ENCODE assay signal across 25 cellular contexts in genomic region chr14:95018845-95019244, GRCh38.
DNase-seq lines count a peak whose midpoint lies in the region; ATAC-seq, FAIRE-seq and TF ChIP-seq lines count a peak whose summit lies in the region.
"Had no signal": no experiment of that assay in that cellular context is flagged by ENCODE, and none has a peak within 500 bp of the region (broad histone marks: within the 10 kb centered on the region; RNA-seq: fewer than 3 reads in every experiment).

No MANE protein-coding gene starts in this region.

- H3K9me3 ChIP-seq in A549 = no peaks in the 10 kb centered on the region
- H3K9me3 ChIP-seq: SK-N-SH had no signal

- peaks cover 12% of the 10 kb centered on the region in 2 donors for H3K27me3 Mint-ChIP-seq in stimulated activated naive B cell treated with anti-CD40 and anti-IgM and Interleukin-4, amounts not matched to agents 10 μg/mL and 1 μg/mL and 100 μg/mL, for 72 hours

- no peak for TF ChIP-seq POLR2A in A549 (IDR thresholded peaks at IDR 0.05; ENCODE audit: low read length)

- peaks cover 0 to 4% of the 10 kb centered on the region in 2 donors for H3K36me3 Mint-ChIP-seq in stimulated activated naive B cell treated with anti-CD40 and anti-IgM and Interleukin-4, amounts not matched to agents 10 μg/mL and 1 μg/mL and 100 μg/mL, for 72 hours
- H3K36me3 Mint-ChIP-seq: CD4-positive, CD25-positive, alpha-beta regulatory T cell; natural killer cell treated with Interleukin-12 subunit alpha and Interleukin-12 subunit beta and Interleukin-15 and Interleukin-18, amount 100 ng/mL, for 72 hours had no signal

- TF ChIP-seq CTCF in A549 (IDR thresholded peaks at IDR 0.05) = no peak

- POLR2A ChIA-PET in A549 (lab: Yijun Ruan, JAX) = no interaction called here

- no peak for TF ChIP-seq EP300 in A549 (IDR thresholded peaks at IDR 0.05)

- WGBS in A549 (ENCODE audit: missing lambda C conversion rate) = 39% methylated on average over 3 of the region's 3 CpGs

- H3K4me2 ChIP-seq in A549 = no peak overlapping the region
- H3K4me2 ChIP-seq: SK-N-SH had no signal

- no peaks in the 10 kb centered on the region for H3K4me1 Mint-ChIP-seq in stimulated activated naive B cell treated with anti-CD40 and anti-IgM and Interleukin-4, amounts not matched to agents 10 μg/mL and 1 μg/mL and 100 μg/mL, for 72 hours
- H3K4me1 Mint-ChIP-seq: endodermal cell had no signal

- no peak overlapping the region for H3K4me3 Mint-ChIP-seq in stimulated activated naive B cell treated with anti-CD40 and anti-IgM and Interleukin-4, amounts not matched to agents 10 μg/mL and 1 μg/mL and 100 μg/mL, for 72 hours
- H3K4me3 Mint-ChIP-seq: activated CD4-positive, alpha-beta T cell treated with anti-CD3 and anti-CD28 coated beads, Interleukin-2, amount 10 ng/mL, durations not matched to agents 7 days and 5 days; activated naive CD4-positive, alpha-beta T cell treated with anti-CD3 and anti-CD28 coated beads for 36 hours; CD4-positive, CD25-positive, alpha-beta regulatory T cell; endodermal cell; natural killer cell treated with Interleukin-12 subunit alpha and Interleukin-12 subunit beta and Interleukin-15 and Interleukin-18, amount 100 ng/mL, for 72 hours had no signal

- no peak for TF ChIP-seq RAD21 in A549 (conservative IDR thresholded peaks at IDR 0.05 in 1 of 2, IDR thresholded peaks at IDR 0.05 in 1 of 2)

- CTCF ChIA-PET in A549 (lab: Yijun Ruan, JAX) = interaction anchor here (0.7 to 1.1 kb wide), 2 partner anchors 11 to 270 kb away, joined by 3 to 4 read pairs; no protein-coding TSS in a partner anchor

- H3K4me3 ChIP-seq in A549 = no peak overlapping the region
- H3K4me3 ChIP-seq: coronary artery had no signal

- peaks cover 6 to 10% of the 10 kb centered on the region in 2 donors for H3K9me3 Mint-ChIP-seq in stimulated activated naive B cell treated with anti-CD40 and anti-IgM and Interleukin-4, amounts not matched to agents 10 μg/mL and 1 μg/mL and 100 μg/mL, for 72 hours
- H3K9me3 Mint-ChIP-seq: activated CD4-positive, alpha-beta T cell treated with anti-CD3 and anti-CD28 coated beads, Interleukin-2, amount 10 ng/mL, durations not matched to agents 7 days and 5 days; activated naive CD4-positive, alpha-beta T cell treated with anti-CD3 and anti-CD28 coated beads for 36 hours; natural killer cell treated with Interleukin-12 subunit alpha and Interleukin-12 subunit beta and Interleukin-15 and Interleukin-18, amount 100 ng/mL, for 72 hours had no signal

- FAIRE-seq in A549 (lab: Jason Lieb, UNC) = no peak
- FAIRE-seq: bronchial epithelial cell had no signal

- H3K27ac ChIP-seq in A549 = no peak overlapping the region
- H3K27ac ChIP-seq: coronary artery had no signal

- intact Hi-C loops in left ventricle myocardium superior (cut with micrococcal nuclease) = no loop called here

- no peak overlapping the region for H3K27ac Mint-ChIP-seq in stimulated activated naive B cell treated with anti-CD40 and anti-IgM and Interleukin-4, amounts not matched to agents 10 μg/mL and 1 μg/mL and 100 μg/mL, for 72 hours
- H3K27ac Mint-ChIP-seq: activated CD4-positive, alpha-beta T cell treated with anti-CD3 and anti-CD28 coated beads, Interleukin-2, amount 10 ng/mL, durations not matched to agents 7 days and 5 days; activated naive CD4-positive, alpha-beta T cell treated with anti-CD3 and anti-CD28 coated beads for 36 hours; CD4-positive, CD25-positive, alpha-beta regulatory T cell; endodermal cell; natural killer cell treated with Interleukin-12 subunit alpha and Interleukin-12 subunit beta and Interleukin-15 and Interleukin-18, amount 100 ng/mL, for 72 hours had no signal

- ATAC-seq in A549 (no peak), left ventricle myocardium superior (peak; percentile 70), GM18907 (IDR thresholded peaks at IDR 0.05; ENCODE audit: unreplicated experiment) (no peak)
- ATAC-seq in stimulated activated naive B cell treated with anti-CD40 and anti-IgM and Interleukin-4, amounts not matched to agents 10 μg/mL and 1 μg/mL and 100 μg/mL, for 72 hours (replicated peaks) = no peak
- ATAC-seq: HCT116; left colon; natural killer cell treated with Interleukin-12 subunit alpha and Interleukin-12 subunit beta and Interleukin-15 and Interleukin-18, amount 100 ng/mL, for 72 hours; stimulated activated naive CD8-positive, alpha-beta T cell treated with anti-CD3 and anti-CD28 coated beads, Interleukin-15, Interleukin-2, amounts not matched to agents 100 U/mL and 50 U/mL, for 24 hours had no signal

- DNase-seq in A549 (ENCODE audit: low read depth in 1 of 2, low spot score in 1 of 2) (no peak), GM04504 (ENCODE audit: low read depth) (peak; percentile 7), amniotic epithelial cell (ENCODE audit: low read depth) (peak; percentile 4), left ventricle myocardium superior (no peak), globus pallidus (ENCODE audit: low spot score) (no peak), glomerular visceral epithelial cell (ENCODE audit: extremely low spot score) (no peak)
- DNase-seq in stimulated activated naive B cell treated with anti-CD40 and anti-IgM and Interleukin-4, amounts not matched to agents 10 μg/mL and 1 μg/mL and 100 μg/mL, for 72 hours = no peak
- DNase-seq: ACHN; activated CD4-positive, alpha-beta T cell treated with anti-CD3 and anti-CD28 coated beads, Interleukin-2, amount 10 ng/mL, durations not matched to agents 7 days and 5 days; activated naive CD4-positive, alpha-beta T cell treated with anti-CD3 and anti-CD28 coated beads for 36 hours; amygdala; CD4-positive, CD25-positive, alpha-beta regulatory T cell; endodermal cell; left colon; MM.1S; NCI-H1436; NCI-H2227 treated with DMSO at 0.1 percent for 48 hours; SK-N-SH; stimulated activated CD4-positive, alpha-beta T cell treated with anti-CD3 and anti-CD28 coated beads, Interleukin-4, amount 100 ng/mL, for 24 hours; stimulated activated naive CD8-positive, alpha-beta T cell treated with anti-CD3 and anti-CD28 coated beads, Interleukin-15, Interleukin-2, amounts not matched to agents 100 U/mL and 50 U/mL, for 24 hours had no signal

- no peaks in the 10 kb centered on the region for H3K4me1 ChIP-seq in A549

TF ChIP-seq in A549, 52 proteins besides CTCF, POLR2A, EP300 and RAD21:
- peak; percentile 34 to 47; a peak in 3 of 4 replicates for TF ChIP-seq CEBPB (IDR thresholded peaks at IDR 0.05)
- TF ChIP-seq ATOH8 (CRISPR knock-in tag; IDR thresholded peaks at IDR 0.05; ENCODE audit: low read depth) = no peak
TF ChIP-seq in A549: peak in this region for 1.

Comparison
In these comparisons a context has a peak if more than half of its experiments do, and no peak if none do; other contexts are left out.
1. DNase-seq: peak in GM04504 (single experiment) and amniotic epithelial cell (single experiment); none in A549 (0 of 2), left ventricle myocardium superior (single experiment), stimulated activated naive B cell treated with anti-CD40 and anti-IgM and Interleukin-4, amounts not matched to agents 10 μg/mL and 1 μg/mL and 100 μg/mL, for 72 hours (single experiment), globus pallidus (single experiment) and glomerular visceral epithelial cell (single experiment).